Comparison of ENCODE assay signal across 31 cellular contexts in genomic region chr2:227687189-227687588, GRCh38. TPM values are rescaled to one million over a fixed set of nuclear protein-coding genes. Genes with fewer than 3 reads are reported as not detected.
"Had no signal": no experiment of that assay in that cellular context is flagged by ENCODE, and none has a peak within 500 bp of the region (broad histone marks: within the 10 kb centered on the region; RNA-seq: fewer than 3 reads in every experiment).

No MANE protein-coding gene starts in this region.

- H3K4me1 ChIP-seq: neural progenitor cell, parathyroid adenoma, psoas muscle, sigmoid colon, spleen, suprapubic skin, tibial artery, upper lobe of right lung had no signal

- H3K27ac ChIP-seq: neural progenitor cell, neutrophil, parathyroid adenoma, psoas muscle, sigmoid colon, spleen, suprapubic skin, thoracic aorta, tibial artery, upper lobe of right lung had no signal

- H3K4me3 ChIP-seq: lung, neural progenitor cell, psoas muscle, sigmoid colon, spleen, suprapubic skin, thoracic aorta, tibial artery, upper lobe of right lung had no signal

- H3K9ac ChIP-seq: neural progenitor cell, parathyroid adenoma had no signal

- H3K27me3 ChIP-seq: neural progenitor cell, sigmoid colon, suprapubic skin, tibial artery, upper lobe of right lung had no signal

- H3K4me2 ChIP-seq: neural progenitor cell had no signal

- H3K9me3 ChIP-seq: neutrophil, psoas muscle, sigmoid colon, spleen, suprapubic skin, thoracic aorta, tibial artery, upper lobe of right lung had no signal

- DNase-seq: hippocampal formation; kidney glomerular epithelial cell; left cardiac atrium; mesendoderm; naive B cell; natural killer cell; nephron progenitor cell; occipital lobe; psoas muscle; sigmoid colon; small intestine; spleen; stimulated activated CD4-positive, alpha-beta T cell treated with anti-CD3 and anti-CD28 coated beads, Interleukin-4, amount 100 ng/mL, for 24 hours; stimulated activated naive CD4-positive, alpha-beta T cell; tibial artery; upper lobe of right lung had no signal

- H3K36me3 ChIP-seq: neural progenitor cell, neutrophil, sigmoid colon, spleen, suprapubic skin, thoracic aorta, upper lobe of right lung had no signal

- H2AFZ ChIP-seq: neural progenitor cell, parathyroid adenoma had no signal

- ATAC-seq: left cardiac atrium; left lobe of liver; natural killer cell; psoas muscle; stimulated activated effector memory CD8-positive, alpha-beta T cell treated with anti-CD3 and anti-CD28 coated beads, Interleukin-12 subunit alpha, Interleukin-12 subunit beta, amount 100 ng/mL, for 72 hours; upper lobe of right lung had no signal

RNA-seq across cellular contexts. Expression of gene SCYGR5, which starts 20.6 kb away (rescaled TPM):
- total RNA-seq: left cardiac atrium, left lobe of liver, lower leg skin, lung, mesothelial cell of epicardium, mononuclear cell, natural killer cell, occipital lobe, osteocyte, posterior vena cava, psoas muscle, sigmoid colon, spleen, subcutaneous adipose tissue, suprapubic skin, thoracic aorta, upper lobe of right lung had no signal
- polyA plus RNA-seq: keratinocyte, lung, psoas muscle, sigmoid colon, small intestine, spleen had no signal

RNA-seq across cellular contexts. Expression of gene SLC19A3, which starts 30.6 kb away (rescaled TPM):
- total RNA-seq: mononuclear cell, natural killer cell, osteocyte had no signal

RNA-seq across cellular contexts. Expression of gene SCYGR6, which starts 37.4 kb away (rescaled TPM):
- total RNA-seq: left cardiac atrium, left lobe of liver, lung, mesothelial cell of epicardium, mononuclear cell, natural killer cell, occipital lobe, osteocyte, posterior vena cava, psoas muscle, sigmoid colon, spleen, subcutaneous adipose tissue, suprapubic skin, thoracic aorta, upper lobe of right lung had no signal
- polyA plus RNA-seq: keratinocyte, lung, psoas muscle, sigmoid colon, small intestine, spleen had no signal

RNA-seq across cellular contexts. Expression of gene SCYGR7, which starts 40.9 kb away (rescaled TPM):
- total RNA-seq: left cardiac atrium, left lobe of liver, lung, mesothelial cell of epicardium, mononuclear cell, natural killer cell, occipital lobe, osteocyte, posterior vena cava, psoas muscle, sigmoid colon, spleen, subcutaneous adipose tissue, suprapubic skin, thoracic aorta, upper lobe of right lung had no signal
- polyA plus RNA-seq: keratinocyte, lung, psoas muscle, sigmoid colon, small intestine, spleen had no signal

RNA-seq across cellular contexts. Expression of gene SCYGR8, which starts 58.5 kb away (rescaled TPM):
- total RNA-seq: left cardiac atrium, left lobe of liver, lung, mesothelial cell of epicardium, mononuclear cell, natural killer cell, occipital lobe, osteocyte, posterior vena cava, psoas muscle, sigmoid colon, spleen, subcutaneous adipose tissue, thoracic aorta, upper lobe of right lung had no signal
- polyA plus RNA-seq: keratinocyte, lung, psoas muscle, sigmoid colon, small intestine, spleen had no signal
